ENCODE assay signal across 9 cellular contexts in genomic region chr6:24743265-24743943, GRCh38. TPM values are rescaled to one million over a fixed set of nuclear protein-coding genes. Genes with fewer than 3 reads are reported as not detected.
DNase-seq lines count a peak whose midpoint lies in the region; ATAC-seq and TF ChIP-seq lines count a peak whose summit lies in the region.
"Had no signal": no experiment of that assay in that cellular context is flagged by ENCODE, and none has a peak within 500 bp of the region (broad histone marks: within the 10 kb centered on the region; RNA-seq: fewer than 3 reads in every experiment).

No MANE protein-coding gene starts in this region.

- H3K27ac Mint-ChIP-seq in natural killer cell, result no peak overlapping the region

- H3K9me3 ChIP-seq in PC-3 (ENCODE audit: low read length), result no peaks in the 10 kb centered on the region

- ATAC-seq in GM18861 (IDR thresholded peaks at IDR 0.05; ENCODE audit: unreplicated experiment), result peak; percentile 80
- ATAC-seq in HG02981 (IDR thresholded peaks at IDR 0.05; ENCODE audit: unreplicated experiment), result peak; percentile 81
- ATAC-seq in PC-3, result peak; percentile 98
- ATAC-seq in natural killer cell, result peak in 2 of 3 donors; percentile 29 to 53

- H3K4me3 ChIP-seq in PC-3 (ENCODE audit: low read length) (peak overlapping the region; percentile 56), coronary artery (no peak overlapping the region)

- peak; percentile 71 for DNase-seq in ACHN
- peak; percentile 93 for DNase-seq in PC-3
- DNase-seq in coronary artery (ENCODE audit: low spot score), result no peak
- no peak for DNase-seq in natural killer cell
- DNase-seq in NCI-H748 (lab: John Stamatoyannopoulos, UW; ENCODE audit: unreplicated experiment), result no peak
- DNase-seq in NCI-H748 treated with DMSO at 0.1 percent for 48 hours (lab: John Stamatoyannopoulos, UW), result no peak

- H2AFZ ChIP-seq in PC-3 (ENCODE audit: low read length), result peak overlapping the region; percentile 77

- peaks cover 7 to 12% of the 10 kb centered on the region in 2 donors for H3K27me3 Mint-ChIP-seq in natural killer cell (ENCODE audit: low read depth in 2 of 2)

- peak overlapping the region; percentile 97 for H3K27ac ChIP-seq in PC-3 (ENCODE audit: low read length)
- H3K27ac ChIP-seq in coronary artery, result peak overlapping the region; percentile 22 to 76

- H3K4me3 Mint-ChIP-seq in natural killer cell, result no peak overlapping the region

- no peaks in the 10 kb centered on the region for H3K4me1 Mint-ChIP-seq in natural killer cell

- H3F3A ChIP-seq in PC-3 (ENCODE audit: low read length, unreplicated experiment), result peaks cover 3% of the 10 kb centered on the region

- peak overlapping the region; percentile 81 for H3K4me2 ChIP-seq in PC-3 (ENCODE audit: low read length)

- intact Hi-C loops in PC-3 (cut with micrococcal nuclease) (loop anchor here (1.0 kb wide), 1 partner anchor 22 kb away; no protein-coding TSS in a partner anchor), natural killer cell (cut with micrococcal nuclease) (no loop called here)

- H3K9ac ChIP-seq in PC-3 (ENCODE audit: low read length), result peak overlapping the region; percentile 71

- H3K79me2 ChIP-seq in PC-3 (ENCODE audit: low read length), result no peaks in the 10 kb centered on the region

- H4K20me1 ChIP-seq in PC-3 (ENCODE audit: low read length), result no peaks in the 10 kb centered on the region

- CTCF ChIA-PET in PC-3 (lab: Charles Lee), result no interaction called here

- no peaks in the 10 kb centered on the region for H3K36me3 Mint-ChIP-seq in natural killer cell

- BruUV-seq in PC-3 (replicated peaks; lab: Mats Ljungman, UMichigan), result TSS peak; percentile 87

- POLR2A ChIA-PET in PC-3 (lab: Charles Lee; ENCODE audit: unreplicated experiment), result interaction anchor here (0.5 to 1.0 kb wide), 4 partner anchors 19 to 1062 kb away, joined by 3 to 6 read pairs (median 4); no protein-coding TSS in a partner anchor

- H3K9me2 ChIP-seq in PC-3 (replicated peaks; ENCODE audit: low read length), result no peaks in the 10 kb centered on the region

- H3K36me3 ChIP-seq in PC-3 (ENCODE audit: low read depth, low read length), result no peaks in the 10 kb centered on the region

- H3K4me1 ChIP-seq in PC-3 (ENCODE audit: insufficient read depth, low read length), result peaks cover 24% of the 10 kb centered on the region

- no peaks in the 10 kb centered on the region for H3K27me3 ChIP-seq in PC-3 (ENCODE audit: low read length)

- in situ Hi-C loops in ACHN (cut with HindIII; ENCODE audit: low pct_ligation_motif_present, low pct_unique_long_range_greater_than_20kb, low sequenced_read_pairs), result no loop called here

- TF ChIP-seq CTCF in PC-3 (conservative IDR thresholded peaks at IDR 0.05; ENCODE audit: low read depth, low read length), result no peak
- no peak for TF ChIP-seq CTCF in coronary artery (IDR thresholded peaks at IDR 0.05)
- no peak for TF ChIP-seq CTCF in natural killer cell (IDR thresholded peaks at IDR 0.05)

- no peaks in the 10 kb centered on the region for H3K9me3 Mint-ChIP-seq in natural killer cell

RNA-seq across cellular contexts. Expression of gene C6orf62, which starts 24.4 kb away (rescaled TPM):
- total RNA-seq in PC-3 (2014; rRNA removed) (81.8 and 91.5 TPM in 2 replicates), natural killer cell (100 to 1,000 TPM; 129 to 163 (median 130) TPM)

RNA-seq across cellular contexts. Expression of gene GMNN, which starts 31.3 kb away (rescaled TPM):
- total RNA-seq in PC-3 (2014; rRNA removed), result 44.6 and 57.4 TPM in 2 replicates
- total RNA-seq in natural killer cell, result 10 to 100 TPM; 11.0 to 23.7 (median 17.8) TPM

RNA-seq across cellular contexts. Expression of gene ARMH2, which starts 55.3 kb away (rescaled TPM):
- total RNA-seq in PC-3 (2014; rRNA removed) (not detected in 2 replicates), natural killer cell (1 to 10 TPM in 2 of 3 donors, under 1 TPM in 1; 0.68 to 3.0 (median 1.2) TPM)
- total RNA-seq: lower leg skin had no signal

Comparison
In these comparisons a context has a peak if more than half of its experiments do, and no peak if none do; other contexts are left out.
1. DNase-seq: peak in ACHN (single experiment) and PC-3 (single experiment); none in coronary artery (single experiment), natural killer cell (single experiment), NCI-H748 (single experiment) and NCI-H748 treated with DMSO at 0.1 percent for 48 hours (single experiment).
2. ATAC-seq: peak in every context shown above with its lines; median percentile 98 in PC-3; 81 in HG02981; 80 in GM18861; 41 in natural killer cell.